ENCODE assay signal across 8 cellular contexts in genomic region chr13:101627556-101627943, GRCh38.
DNase-seq lines count a peak whose midpoint lies in the region; ATAC-seq, FAIRE-seq and TF ChIP-seq lines count a peak whose summit lies in the region.

No MANE protein-coding gene starts in this region.

- H3K4me1 Mint-ChIP-seq in activated CD4-positive, alpha-beta T cell treated with anti-CD3 and anti-CD28 coated beads, Interleukin-2, amount 10 ng/mL, durations not matched to agents 24 days and 14 days, result peaks cover 18% of the 10 kb centered on the region

- CTCF ChIA-PET in PC-3 (lab: Charles Lee) (interaction anchor here (0.6 kb wide), 1 partner anchor 481 kb away, joined by 3 read pairs; no protein-coding TSS in a partner anchor), HepG2 (lab: Yijun Ruan, JAX; ENCODE audit: low intra/inter-chr PET ratio, low total read pairs) (no interaction called here)

- peak overlapping the region; percentile 14 for H3K4me3 Mint-ChIP-seq in activated CD4-positive, alpha-beta T cell treated with anti-CD3 and anti-CD28 coated beads, Interleukin-2, amount 10 ng/mL, durations not matched to agents 24 days and 14 days

- H3K36me3 Mint-ChIP-seq in activated CD4-positive, alpha-beta T cell treated with anti-CD3 and anti-CD28 coated beads, Interleukin-2, amount 10 ng/mL, durations not matched to agents 24 days and 14 days (ENCODE audit: low read depth), result no peaks in the 10 kb centered on the region

- DNase-seq in activated CD4-positive, alpha-beta T cell treated with anti-CD3 and anti-CD28 coated beads, Interleukin-2, amount 10 ng/mL, durations not matched to agents 24 days and 14 days, result no peak
- DNase-seq in activated CD4-positive, alpha-beta T cell treated with anti-CD3 and anti-CD28 coated beads, Interleukin-2, amount 50 U/mL, for 1 hour, result no peak
- DNase-seq in PC-3 (peak; percentile 55), HepG2 (ENCODE audit: low spot score) (no peak), lower leg skin (ENCODE audit: low spot score in 2 of 2) (no peak), urothelium cell line (ENCODE audit: low spot score) (no peak)
- no peak for DNase-seq in effector CD4-positive, alpha-beta T cell

- H3K36me3 ChIP-seq in PC-3 (ENCODE audit: low read depth, low read length) (no peaks in the 10 kb centered on the region), HepG2 (replicated peaks in 1 of 2; ENCODE audit: control insufficient read depth in 1 of 2, insufficient read depth in 2 of 2, low read length in 2 of 2) (no peaks in the 10 kb centered on the region)

- H3K27me3 ChIP-seq in PC-3 (ENCODE audit: low read length) (no peaks in the 10 kb centered on the region), HepG2 (ENCODE audit: control insufficient read depth in 1 of 2, insufficient read depth in 2 of 2, low read length in 2 of 2) (no peaks in the 10 kb centered on the region)

- H3K9ac ChIP-seq in PC-3 (ENCODE audit: low read length) (peak overlapping the region; percentile 43), HepG2 (ENCODE audit: insufficient read depth, low read depth, low read length) (no peak overlapping the region)

- peak overlapping the region; percentile 76 for H3K27ac ChIP-seq in PC-3 (ENCODE audit: low read length)
- no peak overlapping the region for H3K27ac ChIP-seq in HepG2 (ENCODE audit: extremely low read length, insufficient read depth, low read length)

- H3K9me2 ChIP-seq in PC-3 (replicated peaks; ENCODE audit: low read length), result no peaks in the 10 kb centered on the region

- H3K4me3 ChIP-seq in PC-3 (ENCODE audit: low read length) (peak overlapping the region; percentile 64), HepG2 (replicated peaks in 1 of 3; ENCODE audit: insufficient read depth in 1 of 3, low read depth in 2 of 3, low read length in 3 of 3) (no peak overlapping the region; a peak in 1 of 6 replicates), lower leg skin (ENCODE audit: low read depth, poor library complexity, severe bottlenecking) (no peak overlapping the region)

- ATAC-seq in HG02798 (IDR thresholded peaks at IDR 0.05; ENCODE audit: poor library complexity, unreplicated experiment) (peak; percentile 25), PC-3 (peak; percentile 48), HepG2 (peak; percentile 62)

- POLR2A ChIA-PET in PC-3 (lab: Charles Lee; ENCODE audit: unreplicated experiment) (no interaction called here), HepG2 (lab: Yijun Ruan, JAX) (no interaction called here)

- intact Hi-C loops in activated CD4-positive, alpha-beta T cell treated with anti-CD3 and anti-CD28 coated beads, Interleukin-2, amount 10 ng/mL, durations not matched to agents 24 days and 14 days (cut with micrococcal nuclease), result loop anchor here (1.0 to 10.0 kb wide), 5 partner anchors 103 to 1970 kb away; no protein-coding TSS in a partner anchor
- intact Hi-C loops in PC-3 (cut with micrococcal nuclease) (loop anchor here (5.0 kb wide), 1 partner anchor 55 kb away; no protein-coding TSS in a partner anchor), HepG2 (cut with micrococcal nuclease; ENCODE audit: unreplicated experiment) (no loop called here), lower leg skin (cut with DNase I; ENCODE audit: low total_unique reads) (no loop called here)

- peaks cover 6% of the 10 kb centered on the region for H3F3A ChIP-seq in PC-3 (ENCODE audit: low read length, unreplicated experiment)

- peaks cover 20% of the 10 kb centered on the region for H3K27me3 Mint-ChIP-seq in activated CD4-positive, alpha-beta T cell treated with anti-CD3 and anti-CD28 coated beads, Interleukin-2, amount 10 ng/mL, durations not matched to agents 24 days and 14 days

- TF ChIP-seq POLR2A in HepG2 (IDR thresholded peaks at IDR 0.05; ENCODE audit: insufficient read depth in 1 of 2, low read depth in 2 of 2, low read length in 2 of 2), result no peak
- no peak for TF ChIP-seq POLR2A in lower leg skin (IDR thresholded peaks at IDR 0.05)

- H3K4me1 ChIP-seq in PC-3 (ENCODE audit: insufficient read depth, low read length), result peaks cover 52% of the 10 kb centered on the region
- H3K4me1 ChIP-seq in HepG2 (ENCODE audit: insufficient read depth, low read length), result no peaks in the 10 kb centered on the region

- WGBS in HepG2 (ENCODE audit: low lambda C conversion rate), result 0% methylated on average over 5 of the region's 5 CpGs
- 60 to 65% methylated on average over 5 of the region's 5 CpGs for WGBS in lower leg skin, 2 donors

- no peak for TF ChIP-seq RAD21 in HepG2 (CRISPR knock-in tag; IDR thresholded peaks at IDR 0.05)

- TF ChIP-seq EP300 in HepG2 (IDR thresholded peaks at IDR 0.05; ENCODE audit: low read depth in 2 of 2, low read length in 2 of 2) (no peak), HepG2 (CRISPR knock-in tag; IDR thresholded peaks at IDR 0.05; ENCODE audit: borderline replicate concordance) (no peak)

- no peaks in the 10 kb centered on the region for H4K20me1 ChIP-seq in PC-3 (ENCODE audit: low read length)
- no peaks in the 10 kb centered on the region for H4K20me1 ChIP-seq in HepG2 (ENCODE audit: insufficient read depth, low read length)

- H3K4me2 ChIP-seq in PC-3 (ENCODE audit: low read length) (peak overlapping the region; percentile 89), HepG2 (ENCODE audit: low read depth, low read length) (peak overlapping the region; percentile 28)

- BruUV-seq in PC-3 (replicated peaks; lab: Mats Ljungman, UMichigan) (no TSS peak), HepG2 (replicated peaks; lab: Mats Ljungman, UMichigan) (no TSS peak)

- no peaks in the 10 kb centered on the region for H3K9me3 Mint-ChIP-seq in activated CD4-positive, alpha-beta T cell treated with anti-CD3 and anti-CD28 coated beads, Interleukin-2, amount 10 ng/mL, durations not matched to agents 24 days and 14 days

- TF ChIP-seq CTCF in PC-3 (conservative IDR thresholded peaks at IDR 0.05; ENCODE audit: low read depth, low read length), result no peak
- no peak for TF ChIP-seq CTCF in HepG2 (CRISPR knock-in tag; IDR thresholded peaks at IDR 0.05)
- TF ChIP-seq CTCF in lower leg skin (IDR thresholded peaks at IDR 0.05), result no peak

- H2AFZ ChIP-seq in PC-3 (ENCODE audit: low read length) (peak overlapping the region; percentile 43), HepG2 (ENCODE audit: low read length) (peak overlapping the region; percentile 83)

- no peak for FAIRE-seq in HepG2 (lab: Jason Lieb, UNC)
- FAIRE-seq in urothelium cell line (lab: Jason Lieb, UNC), result no peak

- in situ Hi-C loops in HepG2 (cut with HindIII; ENCODE audit: extremely low pct_ligation_motif_present, low pct_unique_long_range_greater_than_20kb), result no loop called here

- H3K9me3 ChIP-seq in PC-3 (ENCODE audit: low read length), result no peaks in the 10 kb centered on the region
- no peaks in the 10 kb centered on the region for H3K9me3 ChIP-seq in HepG2 (ENCODE audit: low read length)

- no peaks in the 10 kb centered on the region for H3K79me2 ChIP-seq in PC-3 (ENCODE audit: low read length)
- H3K79me2 ChIP-seq in HepG2 (ENCODE audit: insufficient read depth, low read length), result no peaks in the 10 kb centered on the region

- peak overlapping the region; percentile 25 for H3K27ac Mint-ChIP-seq in activated CD4-positive, alpha-beta T cell treated with anti-CD3 and anti-CD28 coated beads, Interleukin-2, amount 10 ng/mL, durations not matched to agents 24 days and 14 days

TF ChIP-seq in HepG2, 621 proteins besides CTCF, POLR2A, EP300 and RAD21:
- TF ChIP-seq NFE2L2 (IDR thresholded peaks at IDR 0.05; ENCODE audit: low read length) (peak; percentile 18; the same call in 1 of the 2 replicates), ZNF652 (CRISPR knock-in tag; IDR thresholded peaks at IDR 0.05; ENCODE audit: borderline replicate concordance, low read depth) (peak; percentile 81), ZNF276 (CRISPR knock-in tag; IDR thresholded peaks at IDR 0.05; ENCODE audit: low read depth) (no peak)

Comparison
In these comparisons a context has a peak if more than half of its experiments do, and no peak if none do; other contexts are left out.
1. intact Hi-C loops: an anchor here in activated CD4-positive, alpha-beta T cell treated with anti-CD3 and anti-CD28 coated beads, Interleukin-2, amount 10 ng/mL, durations not matched to agents 24 days and 14 days (1.0 to 10.0 kb wide) and PC-3 (5.0 kb wide); none called in HepG2 and lower leg skin.